Comparison of ENCODE assay signal across 31 cellular contexts in the genomic region with DNA sequence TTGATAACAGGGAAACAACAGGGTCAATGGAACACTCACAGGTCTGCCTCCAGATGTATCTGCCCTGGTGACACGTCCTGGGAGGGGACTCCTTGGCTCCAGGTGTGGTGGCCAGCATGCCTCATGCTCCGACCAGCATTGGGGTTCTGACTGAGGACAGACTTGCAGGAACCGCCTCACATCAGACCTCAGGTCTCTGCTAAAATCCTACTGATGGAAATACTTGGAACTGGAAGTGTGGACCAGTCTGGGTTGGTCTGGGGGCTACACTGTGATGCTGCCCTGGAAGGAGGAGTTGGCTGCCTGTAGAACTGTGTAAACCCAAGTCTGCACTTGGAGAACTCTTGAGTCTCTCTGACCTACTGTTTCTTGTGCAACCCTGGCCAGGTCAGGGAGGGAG. TPM values are rescaled to one million over a fixed set of nuclear protein-coding genes. Genes with fewer than 3 reads are reported as not detected.
"Had no signal": no experiment of that assay in that cellular context is flagged by ENCODE, and none has a peak within 500 bp of the region (broad histone marks: within the 10 kb centered on the region; RNA-seq: fewer than 3 reads in every experiment).

No MANE protein-coding gene starts in this region.

- DNase-seq: naive B cell; naive thymus-derived CD8-positive, alpha-beta T cell; nephron progenitor cell; occipital lobe; ovary; posterior cingulate gyrus; psoas muscle; right cardiac atrium; spleen; stimulated activated CD4-positive, alpha-beta T cell treated with anti-CD3 and anti-CD28 coated beads, Interleukin-12 subunit alpha, Interleukin-12 subunit beta, amount 100 ng/mL, for 4 hours; stimulated activated CD4-positive, alpha-beta T cell treated with anti-CD3 and anti-CD28 coated beads, Interleukin-2, amount 100 ng/mL, for 24 hours; stimulated activated CD4-positive, alpha-beta T cell treated with anti-CD3 and anti-CD28 coated beads, Interleukin-2, amount 100 ng/mL, for 48 hours; stimulated activated CD4-positive, alpha-beta T cell treated with anti-CD3 and anti-CD28 coated beads, Interleukin-4, amount 100 ng/mL, for 24 hours; stimulated activated naive CD4-positive, alpha-beta T cell; stimulated activated naive CD8-positive, alpha-beta T cell treated with anti-CD3 and anti-CD28 coated beads, Interleukin-15, Interleukin-2, amounts not matched to agents 100 U/mL and 50 U/mL, for 24 hours; stomach; trophoblast cell; upper lobe of left lung had no signal

- H3K4me2 ChIP-seq: smooth muscle cell had no signal

- H3K27ac ChIP-seq: ovary, parathyroid adenoma, psoas muscle, skin epidermis, spleen, stomach, thoracic aorta, tibial nerve, upper lobe of left lung, vagina had no signal

- H2AFZ ChIP-seq: parathyroid adenoma had no signal

- H3K27ac Mint-ChIP-seq: naive thymus-derived CD8-positive, alpha-beta T cell; natural killer cell treated with Interleukin-12 subunit alpha and Interleukin-12 subunit beta and Interleukin-15 and Interleukin-18, amount 100 ng/mL, for 72 hours; nephron progenitor cell; progenitor cell of endocrine pancreas; stimulated activated effector memory CD8-positive, alpha-beta T cell treated with anti-CD3 and anti-CD28 coated beads, Interleukin-12 subunit alpha, Interleukin-12 subunit beta, amount 100 ng/mL, for 72 hours had no signal

- H3K79me2 ChIP-seq: parathyroid adenoma had no signal

- H3K27me3 ChIP-seq: ovary, stomach, thyroid gland, tibial nerve, upper lobe of left lung, vagina had no signal

- H3K36me3 Mint-ChIP-seq: natural killer cell treated with Interleukin-12 subunit alpha and Interleukin-12 subunit beta and Interleukin-15 and Interleukin-18, amount 100 ng/mL, for 72 hours; stimulated activated effector memory CD8-positive, alpha-beta T cell treated with anti-CD3 and anti-CD28 coated beads, Interleukin-12 subunit alpha, Interleukin-12 subunit beta, amount 100 ng/mL, for 72 hours had no signal

- ATAC-seq: psoas muscle; right cardiac atrium; sciatic nerve; stimulated activated effector memory CD8-positive, alpha-beta T cell treated with anti-CD3 and anti-CD28 coated beads, Interleukin-12 subunit alpha, Interleukin-12 subunit beta, amount 100 ng/mL, for 72 hours; stimulated activated naive CD8-positive, alpha-beta T cell treated with anti-CD3 and anti-CD28 coated beads, Interleukin-15, Interleukin-2, amounts not matched to agents 100 U/mL and 50 U/mL, for 24 hours had no signal

- H3K36me3 ChIP-seq: ovary, spleen, stomach, thoracic aorta, thyroid gland, tibial nerve, upper lobe of left lung, vagina had no signal

- H3K4me3 ChIP-seq: ovary, psoas muscle, skin epidermis, smooth muscle cell, spleen, stomach, thoracic aorta, thyroid gland, tibial nerve, upper lobe of left lung, vagina had no signal

- H3K4me3 Mint-ChIP-seq: naive B cell; naive thymus-derived CD8-positive, alpha-beta T cell; natural killer cell treated with Interleukin-12 subunit alpha and Interleukin-12 subunit beta and Interleukin-15 and Interleukin-18, amount 100 ng/mL, for 72 hours; nephron progenitor cell; neural crest cell; stimulated activated effector memory CD8-positive, alpha-beta T cell treated with anti-CD3 and anti-CD28 coated beads, Interleukin-12 subunit alpha, Interleukin-12 subunit beta, amount 100 ng/mL, for 72 hours had no signal

- H3K4me1 ChIP-seq: parathyroid adenoma, spleen, stomach, tibial nerve, upper lobe of left lung, vagina had no signal

- H3K4me1 Mint-ChIP-seq: naive B cell; stimulated activated effector memory CD8-positive, alpha-beta T cell treated with anti-CD3 and anti-CD28 coated beads, Interleukin-12 subunit alpha, Interleukin-12 subunit beta, amount 100 ng/mL, for 72 hours had no signal

- H3K9ac ChIP-seq: parathyroid adenoma had no signal

- H3K9me3 ChIP-seq: ovary, psoas muscle, thoracic aorta, thyroid gland, vagina had no signal

RNA-seq across cellular contexts. Expression of a gene that starts 17.1 kb away (rescaled TPM):
- total RNA-seq: naive thymus-derived CD8-positive, alpha-beta T cell; natural killer cell treated with Interleukin-12 subunit alpha and Interleukin-12 subunit beta and Interleukin-15 and Interleukin-18, amount 100 ng/mL, for 72 hours; progenitor cell of endocrine pancreas; subcutaneous adipose tissue had no signal
- polyA plus RNA-seq: naive thymus-derived CD8-positive, alpha-beta T cell; spleen had no signal
